ENCODE assay signal across 28 cellular contexts in genomic region chr12:32544893-32545292, GRCh38.
"Had no signal": no experiment of that assay in that cellular context is flagged by ENCODE, and none has a peak within 500 bp of the region (broad histone marks: within the 10 kb centered on the region; RNA-seq: fewer than 3 reads in every experiment).

No MANE protein-coding gene starts in this region.

- H3K4me1 Mint-ChIP-seq: activated CD4-positive, alpha-beta T cell treated with anti-CD3 and anti-CD28 coated beads for 36 hours; activated naive CD8-positive, alpha-beta T cell treated with anti-CD3 and anti-CD28 coated beads for 36 hours had no signal

- H3K9ac ChIP-seq: neural progenitor cell had no signal

- ATAC-seq: activated CD4-positive, alpha-beta T cell treated with anti-CD3 and anti-CD28 coated beads for 36 hours; effector memory CD8-positive, alpha-beta T cell; left lobe of liver; naive thymus-derived CD4-positive, alpha-beta T cell; psoas muscle had no signal

- H3K9me3 ChIP-seq: breast epithelium, colonic mucosa, esophagus muscularis mucosa, ovary, psoas muscle, right atrium auricular region, tibial nerve had no signal

- H3K4me2 ChIP-seq: neural progenitor cell had no signal

- H3K9me3 Mint-ChIP-seq: activated B cell treated with CpG ODN at 0.5 μM for 24 hours; activated naive CD8-positive, alpha-beta T cell treated with anti-CD3 and anti-CD28 coated beads for 36 hours; effector memory CD8-positive, alpha-beta T cell; naive thymus-derived CD4-positive, alpha-beta T cell; stimulated activated naive CD8-positive, alpha-beta T cell treated with anti-CD3 and anti-CD28 coated beads, Interleukin-15, Interleukin-2, amounts not matched to agents 100 ng/mL and 50 ng/mL, for 24 hours had no signal

- H3K4me3 Mint-ChIP-seq: activated B cell treated with CpG ODN at 0.5 μM for 24 hours; activated CD4-positive, alpha-beta T cell treated with anti-CD3 and anti-CD28 coated beads for 36 hours; activated naive CD8-positive, alpha-beta T cell treated with anti-CD3 and anti-CD28 coated beads for 36 hours; effector memory CD8-positive, alpha-beta T cell; naive thymus-derived CD4-positive, alpha-beta T cell; neural progenitor cell; stimulated activated naive CD8-positive, alpha-beta T cell treated with anti-CD3 and anti-CD28 coated beads, Interleukin-15, Interleukin-2, amounts not matched to agents 100 ng/mL and 50 ng/mL, for 24 hours had no signal

- H3K27ac Mint-ChIP-seq: activated B cell treated with CpG ODN at 0.5 μM for 24 hours; activated CD4-positive, alpha-beta T cell treated with anti-CD3 and anti-CD28 coated beads for 36 hours; activated naive CD8-positive, alpha-beta T cell treated with anti-CD3 and anti-CD28 coated beads for 36 hours; effector memory CD8-positive, alpha-beta T cell; naive thymus-derived CD4-positive, alpha-beta T cell; neural progenitor cell; stimulated activated naive CD8-positive, alpha-beta T cell treated with anti-CD3 and anti-CD28 coated beads, Interleukin-15, Interleukin-2, amounts not matched to agents 100 ng/mL and 50 ng/mL, for 24 hours had no signal

- H3K36me3 ChIP-seq: breast epithelium, colonic mucosa, esophagus muscularis mucosa, neural progenitor cell, ovary, right atrium auricular region, tibial nerve had no signal

- H3K36me3 Mint-ChIP-seq: activated naive CD8-positive, alpha-beta T cell treated with anti-CD3 and anti-CD28 coated beads for 36 hours; naive thymus-derived CD4-positive, alpha-beta T cell had no signal

- H3K4me3 ChIP-seq: breast epithelium, colonic mucosa, dorsolateral prefrontal cortex, esophagus muscularis mucosa, neural progenitor cell, ovary, psoas muscle, right atrium auricular region, tibial nerve had no signal

- H3K27me3 ChIP-seq: breast epithelium, colonic mucosa, dorsolateral prefrontal cortex, esophagus muscularis mucosa, neural progenitor cell, ovary, right atrium auricular region, tibial nerve had no signal

- DNase-seq: activated B cell treated with CpG ODN at 0.5 μM for 24 hours; activated CD4-positive, alpha-beta T cell treated with anti-CD3 and anti-CD28 coated beads for 36 hours; activated CD4-positive, alpha-beta T cell treated with anti-CD3 and anti-CD28 coated beads, Interleukin-2, amount 50 U/mL, for 4 hours; activated CD8-positive, alpha-beta memory T cell treated with anti-CD3 and anti-CD28 coated beads for 24 hours; activated CD8-positive, alpha-beta memory T cell treated with anti-CD3 and anti-CD28 coated beads, Interleukin-2, amount 50 U/mL, for 48 hours; activated naive CD4-positive, alpha-beta T cell treated with Interleukin-2 at 50 U/mL for 16 hours; activated naive CD8-positive, alpha-beta T cell treated with anti-CD3 and anti-CD28 coated beads for 36 hours; activated T-cell treated with anti-CD3 and anti-CD28 coated beads, Interleukin-2, amount 50 U/mL, for 48 hours; colonic mucosa; dorsolateral prefrontal cortex; effector memory CD8-positive, alpha-beta T cell; head of caudate nucleus; naive thymus-derived CD4-positive, alpha-beta T cell; ovary; psoas muscle; stimulated activated CD4-positive, alpha-beta T cell treated with anti-CD3 and anti-CD28 coated beads, Interleukin-12 subunit alpha, Interleukin-12 subunit beta, amount 100 ng/mL, for 4 hours; stimulated activated CD4-positive, alpha-beta T cell treated with anti-CD3 and anti-CD28 coated beads, Interleukin-4, amount 100 ng/mL, for 4 hours; T-helper 1 cell had no signal

- H2AFZ ChIP-seq: neural progenitor cell had no signal

- H3K27ac ChIP-seq: breast epithelium, colonic mucosa, esophagus muscularis mucosa, neural progenitor cell had no signal

- H3K4me1 ChIP-seq: colonic mucosa had no signal

- H3K27me3 Mint-ChIP-seq: activated B cell treated with CpG ODN at 0.5 μM for 24 hours; activated CD4-positive, alpha-beta T cell treated with anti-CD3 and anti-CD28 coated beads for 36 hours; activated naive CD8-positive, alpha-beta T cell treated with anti-CD3 and anti-CD28 coated beads for 36 hours; stimulated activated naive CD8-positive, alpha-beta T cell treated with anti-CD3 and anti-CD28 coated beads, Interleukin-15, Interleukin-2, amounts not matched to agents 100 ng/mL and 50 ng/mL, for 24 hours had no signal

- FAIRE-seq: frontal cortex, keratinocyte, urothelium cell line had no signal
